18 cellular contexts compared by ENCODE assay signal in the genomic region with DNA sequence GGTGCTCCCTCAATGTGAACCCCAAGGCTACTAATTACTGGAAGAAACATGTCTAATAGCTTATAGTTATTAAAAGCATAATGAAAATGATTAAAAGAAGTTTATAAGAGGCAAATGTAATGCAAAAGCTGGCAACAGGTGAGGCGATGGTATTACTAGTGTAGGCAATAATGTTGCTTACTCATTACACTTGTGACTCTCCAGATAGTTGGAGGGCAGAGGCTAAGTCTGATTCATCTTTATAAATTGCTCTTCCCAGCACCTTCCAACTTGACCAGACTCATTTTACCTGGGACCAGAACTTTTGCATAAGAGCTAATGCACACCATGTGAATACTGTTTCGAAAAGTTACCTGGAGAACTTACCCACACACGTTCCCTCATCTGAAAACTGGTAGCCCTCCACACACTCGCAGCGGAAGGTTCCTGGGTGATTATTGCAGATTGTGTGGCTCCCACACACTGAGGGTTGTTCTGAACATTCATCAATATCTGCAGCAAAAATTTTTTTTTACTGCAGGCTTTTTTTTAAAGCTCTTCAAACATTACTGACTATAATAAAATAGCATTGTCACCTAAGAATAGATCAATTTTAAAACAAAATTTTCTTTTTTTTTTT. TPM values are rescaled to one million over a fixed set of nuclear protein-coding genes. Genes with fewer than 3 reads are reported as not detected.
DNase-seq lines count a peak whose midpoint lies in the region; ATAC-seq and TF ChIP-seq lines count a peak whose summit lies in the region.
"Had no signal": no experiment of that assay in that cellular context is flagged by ENCODE, and none has a peak within 500 bp of the region (broad histone marks: within the 10 kb centered on the region; RNA-seq: fewer than 3 reads in every experiment).

No MANE protein-coding gene starts in this region.

- H3K4me1 ChIP-seq in breast epithelium (peaks cover 0 to 9% of the 10 kb centered on the region in 2 donors), transverse colon (peaks cover 8 to 16% (median 14%) of the 10 kb centered on the region in 4 donors)

- ATAC-seq in HG02884 (IDR thresholded peaks at IDR 0.05; ENCODE audit: unreplicated experiment): no peak
- ATAC-seq: activated CD8-positive, alpha-beta T cell treated with anti-CD3 and anti-CD28 coated beads for 36 hours; CD8-positive, alpha-beta T cell had no signal

- no peaks in the 10 kb centered on the region for H3K36me3 ChIP-seq in breast epithelium
- no peaks in the 10 kb centered on the region for H3K36me3 ChIP-seq in transverse colon

- H3K9me3 ChIP-seq in breast epithelium (no peaks in the 10 kb centered on the region), transverse colon (no peaks in the 10 kb centered on the region)

- H3K27ac ChIP-seq in breast epithelium: peak overlapping the region; percentile 85 to 96
- peak overlapping the region; percentile 67 to 85 (median 72) for H3K27ac ChIP-seq in transverse colon

- DNase-seq in HPDE6-E6E7 (ENCODE audit: extremely low spot score) (peak; percentile 89), breast epithelium (ENCODE audit: low spot score in 2 of 2) (no peak), kidney tubule cell (ENCODE audit: low spot score) (peak; percentile 80), transverse colon (no peak), OCI-M1 (lab: John Stamatoyannopoulos, UW) (no peak), AG20443 (ENCODE audit: low spot score) (no peak), ureter (ENCODE audit: low spot score) (no peak)
- DNase-seq: activated CD8-positive, alpha-beta T cell treated with anti-CD3 and anti-CD28 coated beads for 36 hours; activated gamma-delta T cell treated with Interleukin-2 at 50 U/mL for 16 hours; brain microvascular endothelial cell; endodermal cell; midbrain; NCI-H1417 treated with DMSO at 0.1 percent for 48 hours; NCI-H526; posterior cingulate gyrus; SHP77 treated with DMSO at 0.1 percent for 48 hours had no signal

- H3K27me3 ChIP-seq in breast epithelium: no peaks in the 10 kb centered on the region
- H3K27me3 ChIP-seq in transverse colon: no peaks in the 10 kb centered on the region
- H3K27me3 ChIP-seq: brain microvascular endothelial cell had no signal

- no peak overlapping the region for H3K4me3 ChIP-seq in breast epithelium
- H3K4me3 ChIP-seq in transverse colon: no peak overlapping the region

- 87 to 90% methylated on average over 5 of the region's 5 CpGs for WGBS in transverse colon (ENCODE audit: low coverage in 1 of 2), 2 donors

- in situ Hi-C loops in transverse colon (cut with MboI; ENCODE audit: low pct_ligation_motif_present in 1 of 4, low pct_unique_long_range_greater_than_20kb in 1 of 4, low sequenced_read_pairs in 3 of 4): no loop called here

- TF ChIP-seq POLR2A in breast epithelium (IDR thresholded peaks at IDR 0.05): no peak
- TF ChIP-seq POLR2A in transverse colon (IDR thresholded peaks at IDR 0.05): no peak

- no peak for TF ChIP-seq EP300 in transverse colon (IDR thresholded peaks at IDR 0.05; ENCODE audit: low read depth)

- intact Hi-C loops in breast epithelium (cut with DNase I; ENCODE audit: low total_unique reads) (no loop called here), transverse colon (cut with DNase I; ENCODE audit: low total_unique reads) (no loop called here)

- no peak for TF ChIP-seq CTCF in breast epithelium (IDR thresholded peaks at IDR 0.05)
- TF ChIP-seq CTCF in transverse colon (IDR thresholded peaks at IDR 0.05): no peak

RNA-seq across cellular contexts. Expression of gene NID1, which starts 48.0 kb away (rescaled TPM):
- total RNA-seq in breast epithelium (100 to 1,000 TPM in 2 of 3 donors, 10 to 100 TPM in 1; 60.3 to 288 (median 154) TPM), transverse colon (100 to 1,000 TPM in 1 of 4 donors, 10 to 100 TPM in 3; 42.7 to 133 (median 63.5) TPM), ureter (89.3 TPM)
- total RNA-seq: CD8-positive, alpha-beta T cell had no signal

Comparison
In these comparisons a context has a peak if more than half of its experiments do, and no peak if none do; other contexts are left out.
1. DNase-seq: peak in HPDE6-E6E7 (single experiment) and kidney tubule cell (single experiment); none in breast epithelium (0 of 2), transverse colon (single experiment), OCI-M1 (single experiment), AG20443 (single experiment) and ureter (single experiment).